Comparison of ENCODE assay signal across 18 cellular contexts in the genomic region with DNA sequence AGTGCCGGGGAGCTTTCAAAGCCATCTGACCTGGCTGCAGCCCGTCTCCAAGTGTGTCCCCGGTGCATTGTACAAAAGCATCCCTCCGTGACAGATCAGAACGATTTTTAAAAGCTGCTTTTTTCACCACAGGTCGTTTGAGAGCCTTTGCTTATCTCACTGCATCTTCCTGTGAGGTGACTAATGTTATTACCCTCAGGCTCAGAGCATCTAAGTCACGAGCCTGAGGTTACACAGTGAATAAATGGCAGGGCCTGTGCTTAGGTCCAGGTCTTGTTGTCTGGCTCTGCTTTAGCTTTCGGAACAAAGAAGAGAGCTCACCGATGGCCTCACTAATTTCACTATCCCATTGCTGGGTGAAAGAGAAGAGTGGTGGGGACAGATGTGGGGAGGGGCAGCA.
DNase-seq lines count a peak whose midpoint lies in the region; FAIRE-seq and TF ChIP-seq lines count a peak whose summit lies in the region.
"Had no signal": no experiment of that assay in that cellular context is flagged by ENCODE, and none has a peak within 500 bp of the region (broad histone marks: within the 10 kb centered on the region; RNA-seq: fewer than 3 reads in every experiment).

No MANE protein-coding gene starts in this region.

- no peaks in the 10 kb centered on the region for H3K9me3 Mint-ChIP-seq in osteocyte (ENCODE audit: unreplicated experiment)
- no peaks in the 10 kb centered on the region for H3K9me3 Mint-ChIP-seq in activated T-helper 2 cell treated with anti-CD3 and anti-CD28 coated beads, Interferon-gamma antibody, Interleukin-2, Interleukin-4, amounts not matched to agents 10 μg/mL and 5 μg/mL and 100 μg/mL, durations not matched to agents 14 hours and 24 hours and 36 hours

- intact Hi-C loops in activated T-helper 2 cell treated with anti-CD3 and anti-CD28 coated beads, Interferon-gamma antibody, Interleukin-2, Interleukin-4, amounts not matched to agents 10 μg/mL and 5 μg/mL and 100 μg/mL, durations not matched to agents 14 hours and 24 hours and 36 hours (cut with micrococcal nuclease): no loop called here

- H3K4me3 ChIP-seq in bronchial epithelial cell (ENCODE audit: low read depth, low read length) (no peak overlapping the region), trophoblast cell (ENCODE audit: low read depth, low read length) (no peak overlapping the region)

- no peak overlapping the region for H3K4ac ChIP-seq in trophoblast cell (ENCODE audit: low read depth, low read length)

- peaks cover 6 to 11% of the 10 kb centered on the region in 2 experiments for H3K4me1 ChIP-seq in trophoblast cell (ENCODE audit: control insufficient read depth in 1 of 2, insufficient read depth in 2 of 2, low read length in 2 of 2)

- no peak overlapping the region for H3K18ac ChIP-seq in trophoblast cell (ENCODE audit: low read length)

- no CpG with 5 or more reads among the region's 9 CpGs for WGBS in trophoblast cell (ENCODE audit: extremely low coverage, insufficient coverage, insufficient read length)

- no peak overlapping the region for H2AFZ ChIP-seq in trophoblast cell (ENCODE audit: insufficient read depth, low read length, poor library complexity)

- no peaks in the 10 kb centered on the region for H3K27me3 ChIP-seq in bronchial epithelial cell (ENCODE audit: control insufficient read depth, insufficient read depth, low read length)
- no peaks in the 10 kb centered on the region for H3K27me3 ChIP-seq in trophoblast cell (ENCODE audit: insufficient read depth, low read length)

- H2BK5ac ChIP-seq in trophoblast cell (ENCODE audit: low read depth, low read length, poor library complexity): no peak overlapping the region

- no peak overlapping the region for H2BK120ac ChIP-seq in trophoblast cell (ENCODE audit: insufficient read depth, low read length, poor library complexity)

- no peak overlapping the region for H3K27ac ChIP-seq in trophoblast cell (ENCODE audit: low read depth, low read length)
- H3K27ac ChIP-seq: KMS-11 had no signal

- no peak for FAIRE-seq in bronchial epithelial cell (lab: Jason Lieb, UNC)
- FAIRE-seq: GM12891, GM19239, HepG2 had no signal

- H3K27me3 Mint-ChIP-seq in osteocyte (ENCODE audit: unreplicated experiment): no peaks in the 10 kb centered on the region
- no peaks in the 10 kb centered on the region for H3K27me3 Mint-ChIP-seq in activated T-helper 2 cell treated with anti-CD3 and anti-CD28 coated beads, Interferon-gamma antibody, Interleukin-2, Interleukin-4, amounts not matched to agents 10 μg/mL and 5 μg/mL and 100 μg/mL, durations not matched to agents 14 hours and 24 hours and 36 hours (ENCODE audit: low read depth)

- H4K12ac ChIP-seq in trophoblast cell (ENCODE audit: low read depth, low read length): no peak overlapping the region

- H3K36me3 ChIP-seq in bronchial epithelial cell (ENCODE audit: control insufficient read depth, insufficient read depth, low read length): no peaks in the 10 kb centered on the region
- no peaks in the 10 kb centered on the region for H3K36me3 ChIP-seq in trophoblast cell (ENCODE audit: control insufficient read depth in 1 of 2, insufficient read depth in 2 of 2, low read length in 2 of 2)

- no peak overlapping the region for H3K23ac ChIP-seq in trophoblast cell (ENCODE audit: low read length)

- DNase-seq in ELR (ENCODE audit: low read depth): peak; percentile 77
- DNase-seq in M059J (ENCODE audit: low read depth): peak; percentile 87
- DNase-seq in bronchial epithelial cell (ENCODE audit: low read depth): peak; percentile 54
- peak; percentile 57 to 82 for DNase-seq in trophoblast cell
- DNase-seq in NCI-H510A treated with DMSO at 0.1 percent for 48 hours (lab: John Stamatoyannopoulos, UW): no peak
- DNase-seq in osteocyte (ENCODE audit: extremely low spot score, unreplicated experiment): no peak
- DNase-seq in activated T-helper 2 cell treated with anti-CD3 and anti-CD28 coated beads, Interferon-gamma antibody, Interleukin-2, Interleukin-4, amounts not matched to agents 10 μg/mL and 5 μg/mL and 100 μg/mL, durations not matched to agents 14 hours and 24 hours and 36 hours (ENCODE audit: low spot score): no peak
- DNase-seq: DMS 273 treated with DMSO at 0.1 percent for 48 hours, GOT3, MM.1S, NCI-H1105, NCI-H187 treated with DMSO at 0.1 percent for 48 hours, NCI-H446 treated with DMSO at 0.1 percent for 48 hours, NCI-H82 had no signal

- no peak overlapping the region for H2BK12ac ChIP-seq in trophoblast cell (ENCODE audit: low read length)

- no peak overlapping the region for H2AK5ac ChIP-seq in trophoblast cell (ENCODE audit: low read length)

- TF ChIP-seq CTCF in bronchial epithelial cell (IDR thresholded peaks at IDR 0.05; ENCODE audit: insufficient read depth, low read length, severe bottlenecking) (no peak), osteocyte (IDR thresholded peaks at IDR 0.05) (no peak)

- H3K4me3 Mint-ChIP-seq in osteocyte (ENCODE audit: unreplicated experiment): no peak overlapping the region
- no peak overlapping the region for H3K4me3 Mint-ChIP-seq in activated T-helper 2 cell treated with anti-CD3 and anti-CD28 coated beads, Interferon-gamma antibody, Interleukin-2, Interleukin-4, amounts not matched to agents 10 μg/mL and 5 μg/mL and 100 μg/mL, durations not matched to agents 14 hours and 24 hours and 36 hours (ENCODE audit: low read depth)

- no peak overlapping the region for H3K14ac ChIP-seq in trophoblast cell (ENCODE audit: low read length)

- H3K9me3 ChIP-seq in trophoblast cell (ENCODE audit: insufficient read depth, low read depth, low read length): no peaks in the 10 kb centered on the region

- H3K27ac Mint-ChIP-seq in osteocyte (ENCODE audit: unreplicated experiment): no peak overlapping the region
- no peak overlapping the region for H3K27ac Mint-ChIP-seq in activated T-helper 2 cell treated with anti-CD3 and anti-CD28 coated beads, Interferon-gamma antibody, Interleukin-2, Interleukin-4, amounts not matched to agents 10 μg/mL and 5 μg/mL and 100 μg/mL, durations not matched to agents 14 hours and 24 hours and 36 hours

- no peak overlapping the region for H3K4me2 ChIP-seq in trophoblast cell (ENCODE audit: low read length)
- H3K4me2 ChIP-seq: KMS-11 had no signal

- no peak overlapping the region for H4K91ac ChIP-seq in trophoblast cell (ENCODE audit: low read depth, low read length)

- no peaks in the 10 kb centered on the region for H3K79me2 ChIP-seq in trophoblast cell (ENCODE audit: control insufficient read depth, insufficient read depth, low read length, poor library complexity)

- peaks cover 7% of the 10 kb centered on the region for H3K36me3 Mint-ChIP-seq in osteocyte (ENCODE audit: unreplicated experiment)
- no peaks in the 10 kb centered on the region for H3K36me3 Mint-ChIP-seq in activated T-helper 2 cell treated with anti-CD3 and anti-CD28 coated beads, Interferon-gamma antibody, Interleukin-2, Interleukin-4, amounts not matched to agents 10 μg/mL and 5 μg/mL and 100 μg/mL, durations not matched to agents 14 hours and 24 hours and 36 hours (ENCODE audit: low read depth)

- no peak overlapping the region for H4K8ac ChIP-seq in trophoblast cell (ENCODE audit: low read depth, low read length)

- H3K9ac ChIP-seq in trophoblast cell (ENCODE audit: low read length): no peak overlapping the region
- H3K9ac ChIP-seq: KMS-11 had no signal

- no peaks in the 10 kb centered on the region for H3K79me1 ChIP-seq in trophoblast cell (ENCODE audit: low read length)

- H3K4me1 Mint-ChIP-seq in osteocyte (ENCODE audit: unreplicated experiment): no peaks in the 10 kb centered on the region
- H3K4me1 Mint-ChIP-seq in activated T-helper 2 cell treated with anti-CD3 and anti-CD28 coated beads, Interferon-gamma antibody, Interleukin-2, Interleukin-4, amounts not matched to agents 10 μg/mL and 5 μg/mL and 100 μg/mL, durations not matched to agents 14 hours and 24 hours and 36 hours (ENCODE audit: low read depth): peaks cover 4% of the 10 kb centered on the region

Comparison
In these comparisons a context has a peak if more than half of its experiments do, and no peak if none do; other contexts are left out.
1. DNase-seq: peak in ELR (single experiment), M059J (single experiment), bronchial epithelial cell (single experiment) and trophoblast cell (2 of 2); none in NCI-H510A treated with DMSO at 0.1 percent for 48 hours (single experiment), osteocyte (single experiment) and activated T-helper 2 cell treated with anti-CD3 and anti-CD28 coated beads, Interferon-gamma antibody, Interleukin-2, Interleukin-4, amounts not matched to agents 10 μg/mL and 5 μg/mL and 100 μg/mL, durations not matched to agents 14 hours and 24 hours and 36 hours (single experiment).